8 cellular contexts compared by ENCODE assay signal in the genomic region with DNA sequence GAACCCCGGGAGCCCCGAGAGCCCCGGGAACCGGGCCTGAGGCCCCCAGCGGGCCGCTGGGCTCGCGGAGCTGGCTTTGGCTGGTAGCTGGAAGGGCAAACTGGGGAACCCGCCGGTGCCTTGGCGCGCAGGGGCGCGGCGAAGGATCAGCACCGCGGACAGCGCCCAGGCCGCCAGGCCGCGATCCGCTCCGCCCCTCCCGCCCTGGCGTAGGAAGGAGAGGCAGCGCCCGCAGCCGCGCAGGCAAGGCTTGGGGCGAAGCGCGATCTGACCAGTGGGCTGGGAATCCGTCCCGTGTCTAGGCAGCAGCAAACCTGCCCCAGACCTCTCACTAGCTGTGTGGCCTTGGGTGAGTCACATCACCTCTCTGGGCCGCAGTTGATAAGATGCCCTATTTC. TPM values are rescaled to one million over a fixed set of nuclear protein-coding genes. Genes with fewer than 3 reads are reported as not detected.
DNase-seq lines count a peak whose midpoint lies in the region; ATAC-seq and TF ChIP-seq lines count a peak whose summit lies in the region.

No MANE protein-coding gene starts in this region.

- ATAC-seq in PC-3 (peak; percentile 92), HG02610 (IDR thresholded peaks at IDR 0.05; ENCODE audit: unreplicated experiment) (no peak)
- peak; percentile 98 to 100 for ATAC-seq in naive thymus-derived CD8-positive, alpha-beta T cell

- H4K20me1 ChIP-seq in PC-3 (ENCODE audit: low read length) (no peaks in the 10 kb centered on the region), fibroblast of lung (ENCODE audit: control insufficient read depth, extremely low read depth, insufficient read depth, low read length) (no peaks in the 10 kb centered on the region)

- peaks cover 0 to 4% (median 3%) of the 10 kb centered on the region in 3 donors for H3K36me3 Mint-ChIP-seq in naive thymus-derived CD8-positive, alpha-beta T cell

- H3K27me3 ChIP-seq in AG04450 (ENCODE audit: control insufficient read depth, insufficient read depth, low read length) (peaks cover 32% of the 10 kb centered on the region), H7 (ENCODE audit: control insufficient read depth, insufficient read depth, low read length) (peaks cover 9% of the 10 kb centered on the region), PC-3 (ENCODE audit: low read length) (peaks cover 8% of the 10 kb centered on the region; the same call in 1 of the 2 replicates), fibroblast of lung (ENCODE audit: control insufficient read depth, insufficient read depth, low read length) (peaks cover 7% of the 10 kb centered on the region)

- H3K4me3 ChIP-seq in AG04450 (ENCODE audit: low read depth, low read length) (no peak overlapping the region), H7 (ENCODE audit: insufficient read depth, low read depth, low read length) (peak overlapping the region; percentile 58), PC-3 (ENCODE audit: low read length) (no peak overlapping the region), fibroblast of lung (replicated peaks in 1 of 4; ENCODE audit: control extremely low read depth in 1 of 4, insufficient read depth in 1 of 4, low read depth in 3 of 4, low read length in 4 of 4) (no peak overlapping the region)

- TF ChIP-seq CTCF in AG04450 (IDR thresholded peaks at IDR 0.05; ENCODE audit: low read depth, low read length) (no peak), PC-3 (conservative IDR thresholded peaks at IDR 0.05; ENCODE audit: low read depth, low read length) (no peak), fibroblast of lung (conservative IDR thresholded peaks at IDR 0.05 in 1 of 2, IDR thresholded peaks at IDR 0.05 in 1 of 2; ENCODE audit: low read depth in 1 of 2, low read length in 2 of 2) (no peak)

- H2AFZ ChIP-seq in PC-3 (ENCODE audit: low read length) = no peak overlapping the region
- no peak overlapping the region for H2AFZ ChIP-seq in fibroblast of lung (ENCODE audit: low read length)

- no peaks in the 10 kb centered on the region for H3K9me2 ChIP-seq in PC-3 (replicated peaks; ENCODE audit: low read length)

- H3K79me2 ChIP-seq in PC-3 (ENCODE audit: low read length) = no peaks in the 10 kb centered on the region
- H3K79me2 ChIP-seq in fibroblast of lung (ENCODE audit: control insufficient read depth, insufficient read depth, low read length) = no peaks in the 10 kb centered on the region

- H3K4me1 ChIP-seq in PC-3 (ENCODE audit: insufficient read depth, low read length) (no peaks in the 10 kb centered on the region), fibroblast of lung (ENCODE audit: control insufficient read depth, extremely low read depth, insufficient read depth, low read length) (no peaks in the 10 kb centered on the region)

- peaks cover 19 to 73% (median 41%) of the 10 kb centered on the region in 5 donors for H3K27me3 Mint-ChIP-seq in naive thymus-derived CD8-positive, alpha-beta T cell

- intact Hi-C loops in PC-3 (cut with micrococcal nuclease) = no loop called here

- POLR2A ChIA-PET in AG04450 (lab: Yijun Ruan, JAX) = no interaction called here
- POLR2A ChIA-PET in PC-3 (lab: Charles Lee; ENCODE audit: unreplicated experiment) = no interaction called here
- POLR2A ChIA-PET in naive thymus-derived CD8-positive, alpha-beta T cell (lab: Charles Lee) = no interaction called here

- BruUV-seq in PC-3 (replicated peaks; lab: Mats Ljungman, UMichigan) = no TSS peak

- H3K4me2 ChIP-seq in PC-3 (ENCODE audit: low read length) (no peak overlapping the region), fibroblast of lung (ENCODE audit: extremely low read depth, insufficient read depth, low read length) (peak overlapping the region; percentile 13)

- DNase-seq in AG04450 (ENCODE audit: low read depth, low spot score) (peak; percentile 8), H7 (peak; percentile 97), PC-3 (peak; percentile 66), fibroblast of lung (ENCODE audit: low read depth in 2 of 2) (peak; percentile 58 to 65)
- DNase-seq in activated T-cell treated with anti-CD3 and anti-CD28 coated beads, Interleukin-2, amount 50 U/mL, for 48 hours = peak; percentile 81 to 87
- peak; percentile 49 to 81 (median 72) for DNase-seq in naive thymus-derived CD8-positive, alpha-beta T cell
- DNase-seq in stimulated activated CD8-positive, alpha-beta memory T cell treated with anti-CD3 and anti-CD28 coated beads, Interleukin-7, amount 100 ng/mL, for 48 hours (ENCODE audit: extremely low read depth in 1 of 2, low read depth in 1 of 2) = peak; percentile 24 to 59

- CTCF ChIA-PET in AG04450 (lab: Charles Lee) (no interaction called here), PC-3 (lab: Charles Lee) (no interaction called here)

- H3K27ac Mint-ChIP-seq in naive thymus-derived CD8-positive, alpha-beta T cell = no peak overlapping the region

- peaks cover 0 to 4% (median under 1%) of the 10 kb centered on the region in 4 donors for H3K4me1 Mint-ChIP-seq in naive thymus-derived CD8-positive, alpha-beta T cell

- H3K4me3 Mint-ChIP-seq in naive thymus-derived CD8-positive, alpha-beta T cell = no peak overlapping the region

- peaks cover 0 to 9% (median 0%) of the 10 kb centered on the region in 9 donors for H3K9me3 Mint-ChIP-seq in naive thymus-derived CD8-positive, alpha-beta T cell

- H3F3A ChIP-seq in PC-3 (ENCODE audit: low read length, unreplicated experiment) = no peaks in the 10 kb centered on the region

- H3K27ac ChIP-seq in AG04450 (ENCODE audit: low read depth, low read length) (no peak overlapping the region), PC-3 (ENCODE audit: low read length) (no peak overlapping the region), fibroblast of lung (ENCODE audit: insufficient read depth, low read length) (no peak overlapping the region)

- H3K36me3 ChIP-seq in H7 (replicated peaks; ENCODE audit: control insufficient read depth, insufficient read depth, low read length) = no peaks in the 10 kb centered on the region
- H3K36me3 ChIP-seq in PC-3 (ENCODE audit: low read depth, low read length) = no peaks in the 10 kb centered on the region
- H3K36me3 ChIP-seq in fibroblast of lung (ENCODE audit: control insufficient read depth, insufficient read depth, low read length) = no peaks in the 10 kb centered on the region

- H3K9me3 ChIP-seq in AG04450 (ENCODE audit: control insufficient read depth, insufficient read depth, low read length) (no peaks in the 10 kb centered on the region; the same call in 1 of the 2 replicates), PC-3 (ENCODE audit: low read length) (no peaks in the 10 kb centered on the region), fibroblast of lung (ENCODE audit: control insufficient read depth, insufficient read depth, low read depth, low read length) (no peaks in the 10 kb centered on the region)

- H3K9ac ChIP-seq in PC-3 (ENCODE audit: low read length) (no peak overlapping the region), fibroblast of lung (ENCODE audit: insufficient read depth, low read length) (no peak overlapping the region)

RNA-seq across cellular contexts. Expression of gene CCDC92B, which starts 0.3 kb away (rescaled TPM):
- polyA plus RNA-seq in AG04450 (2011; rRNA removed) (not detected in 2 replicates), fibroblast of lung (not detected in 2 replicates)
- polyA minus RNA-seq in AG04450 (2011; rRNA and poly(A)+ RNA removed) = not detected in 2 replicates
- total RNA-seq in H7 (2014; rRNA removed; shearing (Covaris generic)) = 2.5 and 3.7 TPM in 2 replicates
- total RNA-seq in PC-3 (2014; rRNA removed) (not detected in 2 replicates), fibroblast of lung (not detected in 2 replicates)
- not detected in 2 replicates for polyA plus RNA-seq in fibroblast of lung (2012)
- not detected in 2 replicates for polyA minus RNA-seq in fibroblast of lung (ENCODE audit: low replicate concordance)
- under 1 TPM; 0.16 to 0.30 TPM for total RNA-seq in naive thymus-derived CD8-positive, alpha-beta T cell
- not detected for polyA plus RNA-seq in naive thymus-derived CD8-positive, alpha-beta T cell

RNA-seq across cellular contexts. Expression of gene CLUH, which starts 38.2 kb away (rescaled TPM):
- polyA plus RNA-seq in AG04450 (2011; rRNA removed) (7.1 and 9.0 TPM in 2 replicates), fibroblast of lung (10.5 and 19.2 TPM in 2 replicates)
- polyA minus RNA-seq in AG04450 (2011; rRNA and poly(A)+ RNA removed) = 9.5 and 12.0 TPM in 2 replicates
- total RNA-seq in H7 (2014; rRNA removed; shearing (Covaris generic)) = 131 and 148 TPM in 2 replicates
- total RNA-seq in PC-3 (2014; rRNA removed) (108 and 148 TPM in 2 replicates), fibroblast of lung (28.2 and 29.4 TPM in 2 replicates)
- polyA plus RNA-seq in fibroblast of lung (2012) = 24.1 and 40.5 TPM in 2 replicates
- 23.8 and 41.2 TPM in 2 replicates for polyA minus RNA-seq in fibroblast of lung (ENCODE audit: low replicate concordance)
- 10 to 100 TPM; 48.6 to 57.1 TPM for total RNA-seq in naive thymus-derived CD8-positive, alpha-beta T cell
- polyA plus RNA-seq in naive thymus-derived CD8-positive, alpha-beta T cell = 10 to 100 TPM in 1 of 3 donors, 1 to 10 TPM in 2; 8.2 to 15.3 (median 8.7) TPM

RNA-seq across cellular contexts. Expression of gene RAP1GAP2, which starts 46.5 kb away (rescaled TPM):
- 2.8 and 3.4 TPM in 2 replicates for polyA plus RNA-seq in AG04450 (2011; rRNA removed)
- polyA minus RNA-seq in AG04450 (2011; rRNA and poly(A)+ RNA removed) = 5.0 and 5.9 TPM in 2 replicates
- 35.5 and 45.7 TPM in 2 replicates for total RNA-seq in H7 (2014; rRNA removed; shearing (Covaris generic))
- total RNA-seq in PC-3 (2014; rRNA removed) = 14.5 and 26.0 TPM in 2 replicates
- 0.33 and 0.51 TPM in 2 replicates for total RNA-seq in fibroblast of lung
- polyA plus RNA-seq in fibroblast of lung = 0.99 and 1.3 TPM in 2 replicates
- 1.1 and 1.6 TPM in 2 replicates for polyA plus RNA-seq in fibroblast of lung (2012)
- polyA minus RNA-seq in fibroblast of lung (ENCODE audit: low replicate concordance) = 2.1 and 8.8 TPM in 2 replicates
- total RNA-seq in naive thymus-derived CD8-positive, alpha-beta T cell = 1 to 10 TPM in 1 of 2 experiments, under 1 TPM in 1; 0.44 to 1.3 TPM
- 1 to 10 TPM in 2 of 3 donors, under 1 TPM in 1; 0.78 to 1.6 (median 1.4) TPM for polyA plus RNA-seq in naive thymus-derived CD8-positive, alpha-beta T cell

Comparison
In these comparisons a context has a peak if more than half of its experiments do, and no peak if none do; other contexts are left out.
1. DNase-seq: peak in every context shown above with its lines; median percentile 97 in H7; 84 in activated T-cell treated with anti-CD3 and anti-CD28 coated beads, Interleukin-2, amount 50 U/mL, for 48 hours; 72 in naive thymus-derived CD8-positive, alpha-beta T cell; 66 in PC-3; 62 in fibroblast of lung; 42 in stimulated activated CD8-positive, alpha-beta memory T cell treated with anti-CD3 and anti-CD28 coated beads, Interleukin-7, amount 100 ng/mL, for 48 hours; 8 in AG04450.